ENCODE assay signal across 1 cellular context in the genomic region with DNA sequence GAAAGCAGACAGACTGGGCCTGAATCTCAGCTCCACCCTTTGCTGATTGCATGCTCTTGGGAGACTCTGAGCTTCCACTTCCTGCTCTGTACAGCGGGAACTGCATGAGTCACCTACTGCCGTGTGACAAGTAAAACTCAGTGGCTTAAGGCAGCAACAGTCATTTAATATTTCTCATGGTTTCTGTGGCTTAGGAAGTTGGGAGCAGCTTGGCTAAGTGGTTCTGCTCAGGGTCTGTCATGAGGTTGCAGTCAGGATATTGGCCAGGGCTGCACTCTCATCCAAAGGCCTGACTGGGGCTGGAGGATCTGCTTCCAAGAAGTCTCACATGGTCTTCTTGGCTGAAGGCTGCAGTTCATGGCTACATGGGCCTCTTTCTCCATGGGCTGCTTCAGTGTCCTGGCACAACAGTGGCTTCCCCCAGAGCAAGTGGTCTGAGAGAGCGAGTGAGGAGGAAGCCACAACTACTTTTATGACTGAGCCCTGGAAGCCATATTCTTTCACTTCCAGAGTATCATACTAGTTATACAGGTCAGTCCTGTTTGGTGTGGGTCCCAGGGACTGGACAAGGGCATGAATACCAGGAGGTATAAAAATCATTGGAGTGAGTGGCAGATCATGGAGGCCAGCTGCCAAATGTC.
TF ChIP-seq lines count a peak whose summit lies in the region.

No MANE protein-coding gene starts in this region.

TF ChIP-seq in K562, 482 proteins besides CTCF, POLR2A, EP300 and RAD21:
- TF ChIP-seq CEBPG (CRISPR knock-in tag; IDR thresholded peaks at IDR 0.05) (0 out of 2 replicates have a peak, but pooled peaks have one; percentile 15), CEBPG (tag; conservative IDR thresholded peaks at IDR 0.05 in 1 of 2, IDR thresholded peaks at IDR 0.05 in 1 of 2) (no peak), MTF1 (CRISPR knock-in tag; IDR thresholded peaks at IDR 0.05; ENCODE audit: borderline replicate concordance) (no peak), JUND (IDR thresholded peaks at IDR 0.05; ENCODE audit: borderline replicate concordance, low read depth, low read length) (peak; percentile 51; the same call in 1 of the 2 replicates), JUND (tag; IDR thresholded peaks at IDR 0.05; ENCODE audit: borderline replicate concordance, low read depth, low read length) (no peak; the same call in 2 of the 3 replicates)
- TF ChIP-seq, protein P1, sequence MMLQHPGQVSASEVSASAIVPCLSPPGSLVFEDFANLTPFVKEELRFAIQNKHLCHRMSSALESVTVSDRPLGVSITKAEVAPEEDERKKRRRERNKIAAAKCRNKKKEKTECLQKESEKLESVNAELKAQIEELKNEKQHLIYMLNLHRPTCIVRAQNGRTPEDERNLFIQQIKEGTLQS (IDR thresholded peaks at IDR 0.05), result peak; percentile 33; the same call in 1 of the 2 replicates
- TF ChIP-seq, protein P1 (CRISPR knock-in tag; conservative IDR thresholded peaks at IDR 0.05), result no peak
